In genomic region chr15:52148409-52148808, GRCh38 we compare ENCODE assay signal across 1 cellular context.
TF ChIP-seq lines count a peak whose summit lies in the region.

No MANE protein-coding gene starts in this region.

TF ChIP-seq in K562, 482 proteins besides CTCF, POLR2A, EP300 and RAD21:
- TF ChIP-seq EHMT2 (IDR thresholded peaks at IDR 0.05) (no peak), ZBTB2 (IDR thresholded peaks at IDR 0.05) (no peak), SMARCE1 (IDR thresholded peaks at IDR 0.05) (no peak), CHD7 (IDR thresholded peaks at IDR 0.05; ENCODE audit: low read depth, low read length) (no peak), CSDE1 (IDR thresholded peaks at IDR 0.05) (no peak), SMAD1 (IDR thresholded peaks at IDR 0.05; ENCODE audit: low read depth, low read length, partially characterized antibody) (no peak), SMARCC2 (IDR thresholded peaks at IDR 0.05; ENCODE audit: low read depth) (no peak)
